9 cellular contexts compared by ENCODE assay signal in the genomic region with DNA sequence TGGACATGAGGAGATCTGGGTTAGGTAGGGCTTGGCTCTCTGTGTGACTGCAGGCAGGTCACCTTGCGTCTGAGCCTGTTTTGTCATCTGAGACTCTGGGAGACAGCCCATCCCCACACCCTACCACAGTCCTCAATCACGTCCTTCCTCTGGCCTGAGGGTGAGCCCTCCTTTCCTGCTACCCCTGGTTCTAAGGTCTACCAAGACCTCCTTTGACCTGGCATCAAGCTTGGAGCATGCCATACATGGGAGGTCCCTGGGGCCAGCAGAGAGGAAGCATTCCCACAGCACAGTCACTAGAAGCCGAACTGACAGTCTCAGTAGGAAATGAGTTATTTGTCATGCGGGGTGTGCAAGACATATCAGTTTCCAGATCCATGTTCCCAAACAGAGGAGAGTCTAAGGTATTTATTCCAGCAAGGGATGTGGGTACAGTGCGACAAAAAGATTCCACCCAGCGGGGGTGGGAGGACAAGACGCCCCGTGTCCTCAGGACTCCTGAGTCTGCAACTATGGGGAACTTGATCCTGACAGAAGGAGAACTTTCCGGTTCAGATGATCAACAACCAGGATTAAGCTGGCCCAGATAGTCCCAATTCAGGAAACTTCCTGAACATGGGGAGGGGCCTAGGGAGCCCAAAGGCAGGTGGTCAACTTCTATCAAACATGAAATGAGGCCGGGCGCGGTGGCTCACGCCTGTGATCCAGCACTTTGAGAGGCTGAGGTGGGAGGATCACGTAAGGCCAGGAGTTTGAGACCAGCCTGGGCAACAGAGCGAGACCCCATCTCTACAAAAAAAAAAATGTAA. TPM values are rescaled to one million over a fixed set of nuclear protein-coding genes. Genes with fewer than 3 reads are reported as not detected.
A peak's percentile ranks its signal among the peaks of the same experiment; 100 is the strongest.
DNase-seq lines count a peak whose midpoint lies in the region; ATAC-seq, FAIRE-seq and TF ChIP-seq lines count a peak whose summit lies in the region.
"Had no signal": no experiment of that assay in that cellular context is flagged by ENCODE, and none has a peak within 500 bp of the region (broad histone marks: within the 10 kb centered on the region; RNA-seq: fewer than 3 reads in every experiment).

No MANE protein-coding gene starts in this region.

- no peak for TF ChIP-seq CTCF in right atrium auricular region (IDR thresholded peaks at IDR 0.05)

- no peaks in the 10 kb centered on the region for H3K9me3 ChIP-seq in right atrium auricular region
- no peaks in the 10 kb centered on the region for H3K9me3 ChIP-seq in small intestine (ENCODE audit: control insufficient read depth, low read depth)

- peak overlapping the region; percentile 27 to 92 for H3K27ac Mint-ChIP-seq in activated naive CD4-positive, alpha-beta T cell treated with anti-CD3 and anti-CD28 coated beads, Interleukin-2, amount 50 U/mL, for 72 hours

- DNase-seq in Daoy (ENCODE audit: low read depth) (peak; percentile 43), right atrium auricular region (ENCODE audit: low spot score) (peak; percentile 74), small intestine (no peak), NCI-H446 treated with DMSO at 0.1 percent for 48 hours (lab: John Stamatoyannopoulos, UW) (no peak), HuH-7.5 (ENCODE audit: low spot score) (no peak), EL (no peak)
- no peak for DNase-seq in activated naive CD4-positive, alpha-beta T cell treated with anti-CD3 and anti-CD28 coated beads, Interleukin-2, amount 50 U/mL, for 72 hours (ENCODE audit: low spot score in 2 of 2)
- DNase-seq: DMS153 had no signal

- peaks cover 4% of the 10 kb centered on the region in 2 donors for H3K9me3 Mint-ChIP-seq in activated naive CD4-positive, alpha-beta T cell treated with anti-CD3 and anti-CD28 coated beads, Interleukin-2, amount 50 U/mL, for 72 hours

- no peak overlapping the region for H3K4me3 ChIP-seq in right atrium auricular region
- H3K4me3 ChIP-seq in small intestine (ENCODE audit: low read depth in 1 of 2, low read length in 2 of 2): no peak overlapping the region

- ATAC-seq in activated naive CD4-positive, alpha-beta T cell treated with anti-CD3 and anti-CD28 coated beads, Interleukin-2, amount 50 U/mL, for 72 hours: no peak
- no peak for ATAC-seq in activated CD4-positive, CD25-positive, alpha-beta regulatory T cell treated with anti-CD3 and anti-CD28 coated beads, Interleukin-2, amount 50 U/mL, for 24 hours

- H3K4me1 ChIP-seq in right atrium auricular region (peaks cover 0 to 80% of the 10 kb centered on the region in 2 donors), small intestine (ENCODE audit: control insufficient read depth in 2 of 2, insufficient read depth in 1 of 2, low read depth in 1 of 2, low read length in 1 of 2) (peaks cover 3 to 12% of the 10 kb centered on the region in 2 donors)

- WGBS in small intestine, 3 donors: 68 to 78% (median 73%) methylated on average over 14 to 15 of the region's 15 CpGs

- no peaks in the 10 kb centered on the region for H3K27me3 ChIP-seq in right atrium auricular region
- H3K27me3 ChIP-seq in small intestine (ENCODE audit: control insufficient read depth in 2 of 2, insufficient read depth in 2 of 2, low read length in 2 of 2): no peaks in the 10 kb centered on the region

- peaks cover 18 to 27% of the 10 kb centered on the region in 2 donors for H3K36me3 Mint-ChIP-seq in activated naive CD4-positive, alpha-beta T cell treated with anti-CD3 and anti-CD28 coated beads, Interleukin-2, amount 50 U/mL, for 72 hours

- H3K27ac ChIP-seq in right atrium auricular region (peak overlapping the region; percentile 91 to 93), small intestine (ENCODE audit: low read depth in 1 of 2, low read length in 1 of 2) (peak overlapping the region; percentile 14 to 77)

- H3K36me3 ChIP-seq in right atrium auricular region (peaks cover 25% of the 10 kb centered on the region), small intestine (ENCODE audit: control insufficient read depth in 2 of 2, insufficient read depth in 2 of 2, low read length in 2 of 2) (peaks cover 3 to 10% of the 10 kb centered on the region in 2 donors)

- FAIRE-seq in small intestine (lab: Jason Lieb, UNC): no peak

RNA-seq across cellular contexts. Expression of a gene that starts 9.5 kb away (rescaled TPM):
- 25.6 and 35.7 TPM in 2 replicates for total RNA-seq in Daoy (2014; rRNA removed; shearing (Covaris generic))
- 10 to 100 TPM; 26.7 to 59.3 TPM for total RNA-seq in activated naive CD4-positive, alpha-beta T cell treated with anti-CD3 and anti-CD28 coated beads, Interleukin-2, amount 50 U/mL, for 72 hours
- 10 to 100 TPM; 26.7 to 42.4 TPM for total RNA-seq in right atrium auricular region
- polyA plus RNA-seq in small intestine: 10 to 100 TPM; 25.8 to 31.5 (median 31.1) TPM

RNA-seq across cellular contexts. Expression of a gene that starts 50.6 kb away (rescaled TPM):
- total RNA-seq in Daoy (2014; rRNA removed; shearing (Covaris generic)): 0.06 TPM in 1 of 2 replicates, not detected in the other
- total RNA-seq in activated naive CD4-positive, alpha-beta T cell treated with anti-CD3 and anti-CD28 coated beads, Interleukin-2, amount 50 U/mL, for 72 hours: under 1 TPM; 0.19 to 0.36 TPM
- under 1 TPM; 0.56 to 0.63 TPM for total RNA-seq in right atrium auricular region
- polyA plus RNA-seq in small intestine: under 1 TPM in 1 of 3 donors, not detected in 2; 0.24 TPM

Comparison
In these comparisons a context has a peak if more than half of its experiments do, and no peak if none do; other contexts are left out.
1. DNase-seq: peak in Daoy (single experiment) and right atrium auricular region (single experiment); none in activated naive CD4-positive, alpha-beta T cell treated with anti-CD3 and anti-CD28 coated beads, Interleukin-2, amount 50 U/mL, for 72 hours (0 of 2), small intestine (single experiment), NCI-H446 treated with DMSO at 0.1 percent for 48 hours (single experiment), HuH-7.5 (single experiment) and EL (single experiment).